ENCODE assay signal across 8 cellular contexts in the genomic region with DNA sequence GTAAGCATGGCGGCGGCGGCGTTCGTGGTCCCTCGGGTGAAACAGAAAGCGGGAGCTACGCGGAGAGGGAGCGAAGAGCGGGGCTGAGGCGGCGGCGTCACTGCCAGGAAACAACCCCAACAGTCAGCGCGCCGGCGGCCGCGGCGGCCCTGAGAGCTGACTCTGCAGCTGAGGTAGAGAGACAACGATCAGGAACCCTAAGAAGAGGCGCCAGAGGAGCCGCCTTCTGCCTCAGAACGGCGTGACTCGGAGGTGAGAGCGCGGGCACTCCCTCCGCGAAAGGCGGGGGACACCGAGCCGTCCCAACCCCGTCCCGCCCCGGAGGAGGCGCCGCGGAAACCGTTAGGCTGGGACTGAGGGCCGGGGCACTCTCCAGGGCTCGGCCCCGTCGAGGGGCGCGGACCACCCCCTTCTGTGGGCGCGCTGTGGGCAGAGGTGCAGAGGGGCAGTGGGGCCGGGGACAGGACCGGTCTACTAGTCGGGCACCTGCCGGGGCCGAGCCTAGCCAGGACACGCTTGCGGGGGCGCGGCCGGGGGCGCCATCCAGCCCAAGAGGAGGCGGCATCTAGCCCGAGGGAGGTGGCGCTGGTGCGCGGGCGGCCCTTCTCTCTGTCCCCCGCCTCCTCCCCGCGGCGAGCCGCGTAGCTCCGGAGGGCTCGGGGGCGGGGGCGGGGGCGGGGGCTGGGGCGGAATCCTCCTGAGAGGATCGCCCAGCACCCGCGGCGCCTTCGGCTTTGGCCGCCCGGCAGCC. TPM values are rescaled to one million over a fixed set of nuclear protein-coding genes. Genes with fewer than 3 reads are reported as not detected.
DNase-seq lines count a peak whose midpoint lies in the region; ATAC-seq and TF ChIP-seq lines count a peak whose summit lies in the region.

No MANE protein-coding gene starts in this region.

- peaks cover 18% of the 10 kb centered on the region for H3K9me3 ChIP-seq in NT2/D1 (ENCODE audit: insufficient read depth, low read length)
- peaks cover 17% of the 10 kb centered on the region for H3K9me3 ChIP-seq in mononuclear cell (ENCODE audit: low read depth, low read length)

- H3K36me3 Mint-ChIP-seq in endothelial cell (ENCODE audit: low read depth, unreplicated experiment), result peaks cover 8% of the 10 kb centered on the region

- H3K27me3 Mint-ChIP-seq in endothelial cell (ENCODE audit: unreplicated experiment), result peaks cover 18% of the 10 kb centered on the region

- DNase-seq in Caki2 (ENCODE audit: low read depth), result peak; percentile 89
- peak; percentile 91 for DNase-seq in HT-29 (ENCODE audit: low spot score)
- DNase-seq in NT2/D1 (ENCODE audit: low read depth, low spot score), result no peak
- DNase-seq in activated CD8-positive, alpha-beta memory T cell treated with anti-CD3 and anti-CD28 coated beads, Interleukin-2, amount 50 U/mL, for 4 hours, result peak; percentile 80
- DNase-seq in endothelial cell (ENCODE audit: low spot score), result peak; percentile 75
- DNase-seq in stimulated activated CD8-positive, alpha-beta memory T cell treated with anti-CD3 and anti-CD28 coated beads, Interleukin-2, amount 100 ng/mL, for 1 hour (ENCODE audit: low read depth in 2 of 2), result peak; percentile 62 to 71

- peaks cover 24% of the 10 kb centered on the region for H3K4me1 Mint-ChIP-seq in endothelial cell (ENCODE audit: unreplicated experiment)

- no peaks in the 10 kb centered on the region for H3K36me3 ChIP-seq in NT2/D1 (ENCODE audit: insufficient read depth, insufficient read length, low read length)

- no peak for TF ChIP-seq CTCF in endothelial cell (IDR thresholded peaks at IDR 0.05; ENCODE audit: unreplicated experiment)

- no peaks in the 10 kb centered on the region for H3K4me1 ChIP-seq in NT2/D1 (ENCODE audit: insufficient read depth, insufficient read length)
- H3K4me1 ChIP-seq in mononuclear cell (ENCODE audit: insufficient read depth, low read length), result peaks cover 39% of the 10 kb centered on the region

- H3K4me3 Mint-ChIP-seq in endothelial cell (ENCODE audit: unreplicated experiment), result peak overlapping the region; percentile 97

- in situ Hi-C loops in Caki2 (cut with HindIII; ENCODE audit: low pct_unique_long_range_greater_than_20kb, low sequenced_read_pairs), result no loop called here

- peak; percentile 57 for ATAC-seq in GM21360 (IDR thresholded peaks at IDR 0.05; ENCODE audit: unreplicated experiment)

- peak overlapping the region; percentile 70 for H3K9ac ChIP-seq in NT2/D1 (ENCODE audit: insufficient read length, low read depth)

- no peaks in the 10 kb centered on the region for H3K9me3 Mint-ChIP-seq in endothelial cell (ENCODE audit: unreplicated experiment)

- H3K27me3 ChIP-seq in NT2/D1 (ENCODE audit: insufficient read depth, insufficient read length) (no peaks in the 10 kb centered on the region), mononuclear cell (ENCODE audit: insufficient read depth, low read length) (no peaks in the 10 kb centered on the region)

- H3K4me3 ChIP-seq in NT2/D1 (ENCODE audit: insufficient read length, low read depth) (peak overlapping the region; percentile 46), mononuclear cell (ENCODE audit: low read length) (peak overlapping the region; percentile 92)

- H3K27ac Mint-ChIP-seq in endothelial cell (ENCODE audit: unreplicated experiment), result peak overlapping the region; percentile 85

RNA-seq across cellular contexts. Expression of gene FNDC3A, which starts 0.4 kb away (rescaled TPM):
- 14.7 and 18.3 TPM in 2 replicates for total RNA-seq in Caki2 (2014; rRNA removed; shearing (Covaris generic); ENCODE audit: low replicate concordance)
- total RNA-seq in HT-29 (2014; rRNA removed; shearing (Covaris generic)), result 14.5 and 19.9 TPM in 2 replicates
- total RNA-seq in endothelial cell (ENCODE audit: unreplicated experiment) (39.4 TPM), mononuclear cell (29.5 TPM)
